Comparison of ENCODE assay signal across 8 cellular contexts in the genomic region with DNA sequence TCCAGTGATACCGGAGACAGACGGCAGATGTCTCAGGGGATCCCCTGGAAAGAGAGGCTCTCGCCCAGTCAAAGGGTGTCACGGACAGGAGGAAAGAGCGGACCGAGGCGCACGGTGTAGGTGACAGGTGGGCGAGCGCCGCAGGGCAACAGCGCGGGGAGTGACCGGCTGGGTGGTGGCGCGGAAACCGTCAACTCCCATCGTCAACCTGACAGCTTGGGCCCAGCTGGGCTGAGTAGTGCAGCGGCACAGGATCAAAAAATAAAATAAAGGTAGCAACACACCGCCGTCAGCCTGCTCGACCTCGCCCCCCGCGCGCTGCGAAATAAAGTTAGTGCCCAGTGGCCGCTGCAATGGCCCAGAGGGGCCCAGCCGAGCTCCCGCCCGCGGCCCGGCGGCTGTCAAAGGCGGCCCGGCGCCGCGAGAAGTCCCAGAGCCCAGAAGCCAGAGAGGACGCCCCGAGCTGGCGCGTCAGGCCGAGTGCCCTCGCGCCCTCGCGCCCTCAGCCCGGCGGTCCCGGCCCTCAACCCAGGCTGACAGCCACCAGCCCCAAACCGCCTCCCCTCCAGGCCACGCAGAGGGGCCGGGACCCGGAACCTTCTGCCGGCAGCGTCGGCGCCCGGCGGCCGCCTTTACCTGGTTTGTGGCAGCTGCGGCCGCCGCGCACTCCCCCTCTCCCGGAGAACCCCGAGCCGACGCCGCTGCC. TPM values are rescaled to one million over a fixed set of nuclear protein-coding genes. Genes with fewer than 3 reads are reported as not detected.
DNase-seq lines count a peak whose midpoint lies in the region; ATAC-seq and TF ChIP-seq lines count a peak whose summit lies in the region.

A gene with protein sequence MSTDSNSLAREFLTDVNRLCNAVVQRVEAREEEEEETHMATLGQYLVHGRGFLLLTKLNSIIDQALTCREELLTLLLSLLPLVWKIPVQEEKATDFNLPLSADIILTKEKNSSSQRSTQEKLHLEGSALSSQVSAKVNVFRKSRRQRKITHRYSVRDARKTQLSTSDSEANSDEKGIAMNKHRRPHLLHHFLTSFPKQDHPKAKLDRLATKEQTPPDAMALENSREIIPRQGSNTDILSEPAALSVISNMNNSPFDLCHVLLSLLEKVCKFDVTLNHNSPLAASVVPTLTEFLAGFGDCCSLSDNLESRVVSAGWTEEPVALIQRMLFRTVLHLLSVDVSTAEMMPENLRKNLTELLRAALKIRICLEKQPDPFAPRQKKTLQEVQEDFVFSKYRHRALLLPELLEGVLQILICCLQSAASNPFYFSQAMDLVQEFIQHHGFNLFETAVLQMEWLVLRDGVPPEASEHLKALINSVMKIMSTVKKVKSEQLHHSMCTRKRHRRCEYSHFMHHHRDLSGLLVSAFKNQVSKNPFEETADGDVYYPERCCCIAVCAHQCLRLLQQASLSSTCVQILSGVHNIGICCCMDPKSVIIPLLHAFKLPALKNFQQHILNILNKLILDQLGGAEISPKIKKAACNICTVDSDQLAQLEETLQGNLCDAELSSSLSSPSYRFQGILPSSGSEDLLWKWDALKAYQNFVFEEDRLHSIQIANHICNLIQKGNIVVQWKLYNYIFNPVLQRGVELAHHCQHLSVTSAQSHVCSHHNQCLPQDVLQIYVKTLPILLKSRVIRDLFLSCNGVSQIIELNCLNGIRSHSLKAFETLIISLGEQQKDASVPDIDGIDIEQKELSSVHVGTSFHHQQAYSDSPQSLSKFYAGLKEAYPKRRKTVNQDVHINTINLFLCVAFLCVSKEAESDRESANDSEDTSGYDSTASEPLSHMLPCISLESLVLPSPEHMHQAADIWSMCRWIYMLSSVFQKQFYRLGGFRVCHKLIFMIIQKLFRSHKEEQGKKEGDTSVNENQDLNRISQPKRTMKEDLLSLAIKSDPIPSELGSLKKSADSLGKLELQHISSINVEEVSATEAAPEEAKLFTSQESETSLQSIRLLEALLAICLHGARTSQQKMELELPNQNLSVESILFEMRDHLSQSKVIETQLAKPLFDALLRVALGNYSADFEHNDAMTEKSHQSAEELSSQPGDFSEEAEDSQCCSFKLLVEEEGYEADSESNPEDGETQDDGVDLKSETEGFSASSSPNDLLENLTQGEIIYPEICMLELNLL (N-terminal part only) (minus strand): TSS at position 700 of the 706 bp plus-strand sequence. CDS start 36,489 bp downstream, outside the sequence.

- peaks cover 44% of the 10 kb centered on the region for H3K4me1 Mint-ChIP-seq in stimulated activated naive CD8-positive, alpha-beta T cell treated with anti-CD3 and anti-CD28 coated beads, Interleukin-15, amount 100 ng/mL, for 72 hours

- DNase-seq in AG09309 (ENCODE audit: low read depth), result no peak
- DNase-seq in NCI-H526 (lab: John Stamatoyannopoulos, UW), result peak; percentile 36 to 77
- peak; percentile 22 for DNase-seq in activated CD8-positive, alpha-beta memory T cell treated with anti-CD3 and anti-CD28 coated beads, Interleukin-2, amount 50 U/mL, for 1 hour (ENCODE audit: extremely low read depth)
- no peak for DNase-seq in epithelial cell of prostate (ENCODE audit: low read depth, low spot score)
- DNase-seq in mucosa of gallbladder (ENCODE audit: low spot score), result peak; percentile 35
- peak; percentile 65 to 76 for DNase-seq in stimulated activated naive CD8-positive, alpha-beta T cell treated with anti-CD3 and anti-CD28 coated beads, Interleukin-15, amount 100 ng/mL, for 72 hours

- H3K27ac Mint-ChIP-seq in stimulated activated naive CD8-positive, alpha-beta T cell treated with anti-CD3 and anti-CD28 coated beads, Interleukin-15, amount 100 ng/mL, for 72 hours, result peak within 1 kb of the TSS; percentile 98 to 99

- peak within 1 kb of the TSS; percentile 68 for H3K27ac ChIP-seq in epithelial cell of prostate

- ATAC-seq in GM18519 (IDR thresholded peaks at IDR 0.05; ENCODE audit: low FRiP score, unreplicated experiment) (peak; percentile 26), HG03060 (IDR thresholded peaks at IDR 0.05; ENCODE audit: low read depth, unreplicated experiment) (peak; percentile 36)
- ATAC-seq in stimulated activated naive CD8-positive, alpha-beta T cell treated with anti-CD3 and anti-CD28 coated beads, Interleukin-15, amount 100 ng/mL, for 72 hours, result peak; percentile 65

- TF ChIP-seq CTCF in AG09309 (IDR thresholded peaks at IDR 0.05; ENCODE audit: control insufficient read depth, insufficient read depth, low read depth, low read length, missing control alignments), result peak; percentile 67

- H3K4me3 Mint-ChIP-seq in stimulated activated naive CD8-positive, alpha-beta T cell treated with anti-CD3 and anti-CD28 coated beads, Interleukin-15, amount 100 ng/mL, for 72 hours, result peak within 1 kb of the TSS; percentile 91

- H3K9me3 Mint-ChIP-seq in stimulated activated naive CD8-positive, alpha-beta T cell treated with anti-CD3 and anti-CD28 coated beads, Interleukin-15, amount 100 ng/mL, for 72 hours, result no peaks in the 10 kb centered on the region

- peak within 1 kb of the TSS; percentile 94 for H3K4me3 ChIP-seq in AG09309 (ENCODE audit: control insufficient read depth, low read depth, low read length)

- H3K27me3 Mint-ChIP-seq in stimulated activated naive CD8-positive, alpha-beta T cell treated with anti-CD3 and anti-CD28 coated beads, Interleukin-15, amount 100 ng/mL, for 72 hours, result no peaks in the 10 kb centered on the region

RNA-seq across cellular contexts. Expression of the gene that starts here (rescaled TPM):
- 20.1 TPM for total RNA-seq in mucosa of gallbladder

Comparison
In these comparisons a context has a peak if more than half of its experiments do, and no peak if none do; other contexts are left out.
1. DNase-seq: peak in NCI-H526 (2 of 2), activated CD8-positive, alpha-beta memory T cell treated with anti-CD3 and anti-CD28 coated beads, Interleukin-2, amount 50 U/mL, for 1 hour (single experiment), mucosa of gallbladder (single experiment) and stimulated activated naive CD8-positive, alpha-beta T cell treated with anti-CD3 and anti-CD28 coated beads, Interleukin-15, amount 100 ng/mL, for 72 hours (2 of 2); none in AG09309 (single experiment) and epithelial cell of prostate (single experiment).
2. Peak in every context shown above with its lines, with median percentiles within 50 percentile points of each other: ATAC-seq.